19 cellular contexts compared by ENCODE assay signal in the genomic region with DNA sequence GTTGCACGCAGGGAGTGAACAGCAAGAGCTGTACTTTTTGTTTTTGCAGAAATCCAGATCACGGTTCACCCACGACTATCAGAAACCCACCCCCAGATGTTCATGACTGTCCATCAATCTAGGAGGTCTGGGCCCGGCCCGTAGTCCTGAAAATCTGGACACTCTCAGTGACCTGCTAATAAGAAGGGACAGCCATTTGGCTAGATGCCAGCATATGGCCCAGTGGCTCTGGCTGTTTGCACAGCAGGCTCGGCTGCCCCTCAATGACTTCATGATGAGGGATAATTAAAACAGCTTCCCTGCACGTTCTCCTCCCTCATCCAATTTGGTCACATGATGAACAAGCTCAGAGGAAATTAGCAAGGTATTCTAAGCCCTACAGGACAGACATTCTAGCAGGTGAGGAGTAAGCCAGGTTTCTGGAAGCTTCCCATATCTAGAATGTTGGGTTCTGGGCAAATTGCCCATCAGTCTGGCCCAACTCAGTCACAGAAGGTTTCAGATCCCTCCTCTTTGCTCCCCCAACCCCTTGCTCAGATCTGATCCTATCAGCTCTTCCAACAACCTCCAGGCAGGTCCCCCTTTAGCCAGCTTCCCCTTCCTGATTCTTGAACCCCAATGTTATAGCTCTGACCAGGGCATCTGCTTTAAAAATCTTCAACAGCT.
DNase-seq lines count a peak whose midpoint lies in the region; ATAC-seq and TF ChIP-seq lines count a peak whose summit lies in the region.
"Had no signal": no experiment of that assay in that cellular context is flagged by ENCODE, and none has a peak within 500 bp of the region (broad histone marks: within the 10 kb centered on the region; RNA-seq: fewer than 3 reads in every experiment).

No MANE protein-coding gene starts in this region.

- no peak overlapping the region for H2AFZ ChIP-seq in mammary epithelial cell (ENCODE audit: low read depth, low read length)
- H2AFZ ChIP-seq: parathyroid adenoma had no signal

- no peaks in the 10 kb centered on the region for H3K4me1 ChIP-seq in HEK293 (ENCODE audit: control insufficient read depth, insufficient read depth, low read length)
- H3K4me1 ChIP-seq in mammary epithelial cell (ENCODE audit: insufficient read depth, low read length): no peaks in the 10 kb centered on the region
- H3K4me1 ChIP-seq in sigmoid colon: no peaks in the 10 kb centered on the region
- H3K4me1 ChIP-seq: parathyroid adenoma, testis had no signal

- no peak for TF ChIP-seq POLR2A in sigmoid colon (IDR thresholded peaks at IDR 0.05)

- no peak overlapping the region for H3K9ac ChIP-seq in mammary epithelial cell (ENCODE audit: insufficient read depth, low read length)
- H3K9ac ChIP-seq: parathyroid adenoma had no signal

- no peak overlapping the region for H3K4me2 ChIP-seq in mammary epithelial cell (ENCODE audit: insufficient read depth, low read depth, low read length)

- H3K27ac ChIP-seq in HEK293 (ENCODE audit: extremely low read depth, low read depth, low read length) (no peak overlapping the region), mammary epithelial cell (ENCODE audit: insufficient read depth, low read depth, low read length) (no peak overlapping the region), sigmoid colon (no peak overlapping the region)
- H3K27ac ChIP-seq: dorsolateral prefrontal cortex, parathyroid adenoma, testis had no signal

- H4K20me1 ChIP-seq in mammary epithelial cell (ENCODE audit: insufficient read depth, low read length): no peaks in the 10 kb centered on the region

- POLR2A ChIA-PET in HEK293 (lab: Yijun Ruan, JAX): no interaction called here

- in situ Hi-C loops in mammary epithelial cell (cut with MboI; ENCODE audit: low sequenced_read_pairs in 2 of 2): no loop called here

- H3K27ac Mint-ChIP-seq in activated T-cell treated with anti-CD3 and anti-CD28 coated beads, Interleukin-2, amount 50 U/mL, for 72 hours: no peak overlapping the region
- H3K27ac Mint-ChIP-seq: activated naive CD8-positive, alpha-beta T cell treated with anti-CD3 and anti-CD28 coated beads, Interleukin-2, amount 10 ng/mL, durations not matched to agents 7 days and 5 days; CD8-positive, alpha-beta memory T cell; immature natural killer cell; naive B cell had no signal

- no TSS peak for BruUV-seq in mammary epithelial cell (replicated peaks; lab: Mats Ljungman, UMichigan)

- no peaks in the 10 kb centered on the region for H3K27me3 ChIP-seq in mammary epithelial cell (ENCODE audit: insufficient read depth, low read length)
- no peaks in the 10 kb centered on the region for H3K27me3 ChIP-seq in sigmoid colon
- H3K27me3 ChIP-seq: dorsolateral prefrontal cortex, testis had no signal

- H3K9me3 ChIP-seq in HEK293 (ENCODE audit: control insufficient read depth, insufficient read depth, low read depth, low read length) (no peaks in the 10 kb centered on the region), mammary epithelial cell (replicated peaks; ENCODE audit: insufficient read depth, low read length) (no peaks in the 10 kb centered on the region), sigmoid colon (no peaks in the 10 kb centered on the region)
- H3K9me3 ChIP-seq: testis had no signal

- H3K4me3 ChIP-seq in HEK293 (ENCODE audit: low read depth, low read length) (no peak overlapping the region), mammary epithelial cell (replicated peaks in 1 of 3; ENCODE audit: insufficient read depth in 1 of 3, low read depth in 2 of 3, low read length in 3 of 3) (no peak overlapping the region), sigmoid colon (no peak overlapping the region)
- H3K4me3 ChIP-seq: dorsolateral prefrontal cortex, testis had no signal

- DNase-seq in NCI-H2029 (lab: John Stamatoyannopoulos, UW): peak; percentile 83
- DNase-seq in NCI-H748 treated with DMSO at 0.1 percent for 48 hours (lab: John Stamatoyannopoulos, UW): peak; percentile 93
- peak; percentile 35 for DNase-seq in cerebellum (ENCODE audit: low spot score)
- DNase-seq in activated T-cell treated with anti-CD3 and anti-CD28 coated beads, Interleukin-2, amount 50 U/mL, for 72 hours: no peak
- DNase-seq in stimulated activated CD4-positive, alpha-beta T cell treated with anti-CD3 and anti-CD28 coated beads, Interleukin-4, amount 100 ng/mL, for 24 hours: no peak
- no peak for DNase-seq in mammary epithelial cell
- no peak for DNase-seq in sigmoid colon
- DNase-seq: activated CD4-positive, alpha-beta T cell treated with anti-CD3 and anti-CD28 coated beads, Interleukin-2, amount 50 U/mL, for 48 hours; activated naive CD8-positive, alpha-beta T cell treated with anti-CD3 and anti-CD28 coated beads, Interleukin-2, amount 10 ng/mL, durations not matched to agents 7 days and 5 days; activated T-cell treated with anti-CD3 and anti-CD28 coated beads, Interleukin-2, amount 50 U/mL, for 48 hours; CD8-positive, alpha-beta memory T cell; immature natural killer cell; naive B cell; small intestine; testis had no signal

- H3K27me3 Mint-ChIP-seq in activated T-cell treated with anti-CD3 and anti-CD28 coated beads, Interleukin-2, amount 50 U/mL, for 72 hours (ENCODE audit: low read depth): peaks cover 10% of the 10 kb centered on the region
- H3K27me3 Mint-ChIP-seq: activated naive CD8-positive, alpha-beta T cell treated with anti-CD3 and anti-CD28 coated beads, Interleukin-2, amount 10 ng/mL, durations not matched to agents 7 days and 5 days had no signal

- H3K79me2 ChIP-seq in mammary epithelial cell (ENCODE audit: insufficient read depth, low read length): no peaks in the 10 kb centered on the region
- H3K79me2 ChIP-seq: parathyroid adenoma had no signal

- CTCF ChIA-PET in HEK293 (lab: Yijun Ruan, JAX) (interaction anchor here (0.5 kb wide), 1 partner anchor 33 kb away, joined by 3 read pairs; no protein-coding TSS in a partner anchor), mammary epithelial cell (lab: Charles Lee; ENCODE audit: low non-redundant PET) (no interaction called here)

- H3K36me3 ChIP-seq in HEK293 (ENCODE audit: control insufficient read depth in 2 of 2, insufficient read depth in 1 of 2, low read length in 2 of 2) (no peaks in the 10 kb centered on the region), mammary epithelial cell (ENCODE audit: insufficient read depth, low read length) (no peaks in the 10 kb centered on the region), sigmoid colon (no peaks in the 10 kb centered on the region)

- dilution Hi-C loops in mammary epithelial cell (cut with HindIII; ENCODE audit: low sequenced_read_pairs): loop anchor here (5.0 kb wide), 2 partner anchors 402 to 552 kb away; no protein-coding TSS in a partner anchor

- H3K9me3 Mint-ChIP-seq in activated T-cell treated with anti-CD3 and anti-CD28 coated beads, Interleukin-2, amount 50 U/mL, for 72 hours: peaks cover 3 to 6% of the 10 kb centered on the region in 2 donors
- H3K9me3 Mint-ChIP-seq: activated naive CD8-positive, alpha-beta T cell treated with anti-CD3 and anti-CD28 coated beads, Interleukin-2, amount 10 ng/mL, durations not matched to agents 7 days and 5 days; immature natural killer cell had no signal

- H3K4me3 Mint-ChIP-seq in activated T-cell treated with anti-CD3 and anti-CD28 coated beads, Interleukin-2, amount 50 U/mL, for 72 hours: no peak overlapping the region
- H3K4me3 Mint-ChIP-seq: activated naive CD8-positive, alpha-beta T cell treated with anti-CD3 and anti-CD28 coated beads, Interleukin-2, amount 10 ng/mL, durations not matched to agents 7 days and 5 days; CD8-positive, alpha-beta memory T cell; immature natural killer cell; naive B cell had no signal

- no peaks in the 10 kb centered on the region for H3K4me1 Mint-ChIP-seq in activated T-cell treated with anti-CD3 and anti-CD28 coated beads, Interleukin-2, amount 50 U/mL, for 72 hours (ENCODE audit: low read depth)
- H3K4me1 Mint-ChIP-seq: activated naive CD8-positive, alpha-beta T cell treated with anti-CD3 and anti-CD28 coated beads, Interleukin-2, amount 10 ng/mL, durations not matched to agents 7 days and 5 days; CD8-positive, alpha-beta memory T cell; naive B cell had no signal

- intact Hi-C loops in mammary epithelial cell (cut with micrococcal nuclease) (no loop called here), sigmoid colon (cut with DNase I) (no loop called here)

- TF ChIP-seq EP300 in sigmoid colon (IDR thresholded peaks at IDR 0.05): no peak

- 73% methylated on average over 7 of the region's 7 CpGs for WGBS in mammary epithelial cell (ENCODE audit: low coverage, missing lambda C conversion rate)
- 55 to 56% methylated on average over 7 of the region's 7 CpGs for WGBS in sigmoid colon, 2 donors

- ATAC-seq in activated T-cell treated with anti-CD3 and anti-CD28 coated beads, Interleukin-2, amount 50 U/mL, for 72 hours (replicated peaks in 1 of 2): no peak
- ATAC-seq: Panc1 had no signal

- TF ChIP-seq CTCF in HEK293 (tag by site-specific recombination; IDR thresholded peaks at IDR 0.05): no peak
- no peak for TF ChIP-seq CTCF in mammary epithelial cell (conservative IDR thresholded peaks at IDR 0.05 in 1 of 2, IDR thresholded peaks at IDR 0.05 in 1 of 2; ENCODE audit: extremely low read depth in 1 of 2, insufficient read depth in 1 of 2, low read depth in 1 of 2, low read length in 2 of 2)
- no peak for TF ChIP-seq CTCF in sigmoid colon (IDR thresholded peaks at IDR 0.05)

- H3K36me3 Mint-ChIP-seq in activated T-cell treated with anti-CD3 and anti-CD28 coated beads, Interleukin-2, amount 50 U/mL, for 72 hours (ENCODE audit: insufficient read depth in 2 of 2): no peaks in the 10 kb centered on the region
- H3K36me3 Mint-ChIP-seq: activated naive CD8-positive, alpha-beta T cell treated with anti-CD3 and anti-CD28 coated beads, Interleukin-2, amount 10 ng/mL, durations not matched to agents 7 days and 5 days; CD8-positive, alpha-beta memory T cell; immature natural killer cell had no signal

TF ChIP-seq in HEK293, 187 proteins besides CTCF, POLR2A, EP300 and RAD21 (continues in another document):
- TF ChIP-seq ZNF341 (tag by site-specific recombination; IDR thresholded peaks at IDR 0.05; ENCODE audit: low read depth): peak; percentile 76
- no peak for TF ChIP-seq SP2 (tag by site-specific recombination; IDR thresholded peaks at IDR 0.05)
- TF ChIP-seq, protein P1, sequence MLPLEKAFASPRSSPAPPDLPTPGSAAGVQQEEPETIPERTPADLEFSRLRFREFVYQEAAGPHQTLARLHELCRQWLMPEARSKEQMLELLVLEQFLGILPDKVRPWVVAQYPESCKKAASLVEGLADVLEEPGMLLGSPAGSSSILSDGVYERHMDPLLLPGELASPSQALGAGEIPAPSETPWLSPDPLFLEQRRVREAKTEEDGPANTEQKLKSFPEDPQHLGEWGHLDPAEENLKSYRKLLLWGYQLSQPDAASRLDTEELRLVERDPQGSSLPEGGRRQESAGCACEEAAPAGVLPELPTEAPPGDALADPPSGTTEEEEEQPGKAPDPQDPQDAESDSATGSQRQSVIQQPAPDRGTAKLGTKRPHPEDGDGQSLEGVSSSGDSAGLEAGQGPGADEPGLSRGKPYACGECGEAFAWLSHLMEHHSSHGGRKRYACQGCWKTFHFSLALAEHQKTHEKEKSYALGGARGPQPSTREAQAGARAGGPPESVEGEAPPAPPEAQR (tag by site-specific recombination; IDR thresholded peaks at IDR 0.05): no peak
- no peak for TF ChIP-seq ZNF768 (tag by site-specific recombination; IDR thresholded peaks at IDR 0.05)
- no peak for TF ChIP-seq ZNF140 (tag by site-specific recombination; IDR thresholded peaks at IDR 0.05)
- TF ChIP-seq ZNF121 (tag by site-specific recombination; IDR thresholded peaks at IDR 0.05): no peak

Comparison
In these comparisons a context has a peak if more than half of its experiments do, and no peak if none do; other contexts are left out.
1. DNase-seq: peak in NCI-H2029 (single experiment), NCI-H748 treated with DMSO at 0.1 percent for 48 hours (single experiment) and cerebellum (single experiment); none in activated T-cell treated with anti-CD3 and anti-CD28 coated beads, Interleukin-2, amount 50 U/mL, for 72 hours (0 of 2), stimulated activated CD4-positive, alpha-beta T cell treated with anti-CD3 and anti-CD28 coated beads, Interleukin-4, amount 100 ng/mL, for 24 hours (single experiment), mammary epithelial cell (single experiment) and sigmoid colon (single experiment).